17 cellular contexts compared by ENCODE assay signal in genomic region chr3:7407107-7407506, GRCh38.
A peak's percentile ranks its signal among the peaks of the same experiment; 100 is the strongest.
DNase-seq lines count a peak whose midpoint lies in the region; ATAC-seq and TF ChIP-seq lines count a peak whose summit lies in the region.
"Had no signal": no experiment of that assay in that cellular context is flagged by ENCODE, and none has a peak within 500 bp of the region (broad histone marks: within the 10 kb centered on the region; RNA-seq: fewer than 3 reads in every experiment).

No MANE protein-coding gene starts in this region.

- ATAC-seq in HG02588 (IDR thresholded peaks at IDR 0.05; ENCODE audit: unreplicated experiment) = no peak
- ATAC-seq in lower lobe of right lung = no peak
- ATAC-seq: SK-N-SH treated with all-trans-retinoic acid at 6 μM for 48 hours had no signal

- H3K9ac ChIP-seq in H9 (ENCODE audit: extremely low read depth, insufficient read length, low read length) = no peak overlapping the region
- H3K9ac ChIP-seq in endodermal cell (ENCODE audit: extremely low read depth, low read length, poor library complexity, severe bottlenecking) = no peak overlapping the region
- no peak overlapping the region for H3K9ac ChIP-seq in neural progenitor cell

- H3F3A ChIP-seq in neural progenitor cell (ENCODE audit: low read depth) = no peaks in the 10 kb centered on the region

- H4K8ac ChIP-seq in H9 (replicated peaks; ENCODE audit: insufficient read length, low read depth, low read length) = no peak overlapping the region

- H2AFZ ChIP-seq in H9 (ENCODE audit: low read length) (no peak overlapping the region), neural progenitor cell (replicated peaks) (no peak overlapping the region)

- H3K36me3 Mint-ChIP-seq in H9 (ENCODE audit: insufficient read depth in 1 of 3, low read depth in 3 of 3) (no peaks in the 10 kb centered on the region), endodermal cell (ENCODE audit: low read depth) (no peaks in the 10 kb centered on the region), neural progenitor cell (no peaks in the 10 kb centered on the region)
- no peaks in the 10 kb centered on the region for H3K36me3 Mint-ChIP-seq in CD4-positive, alpha-beta memory T cell

- no peaks in the 10 kb centered on the region for H3K36me3 ChIP-seq in endodermal cell (ENCODE audit: control insufficient read depth, insufficient read depth, low read length)
- no peaks in the 10 kb centered on the region for H3K36me3 ChIP-seq in neural progenitor cell
- H3K36me3 ChIP-seq in CD4-positive, alpha-beta memory T cell (ENCODE audit: insufficient read depth, low read length) = no peaks in the 10 kb centered on the region
- no peaks in the 10 kb centered on the region for H3K36me3 ChIP-seq in lower lobe of right lung
- H3K36me3 ChIP-seq: HAP-1 had no signal

- POLR2A ChIA-PET in CD4-positive, alpha-beta memory T cell (lab: Charles Lee; ENCODE audit: partially characterized antibody) = no interaction called here

- CTCF ChIA-PET in CD4-positive, alpha-beta memory T cell (lab: Charles Lee; ENCODE audit: partially characterized antibody) = no interaction called here

- H3K56ac ChIP-seq in H9 (ENCODE audit: insufficient read length, low read depth, low read length) = no peak overlapping the region

- no peak overlapping the region for H3K4me3 Mint-ChIP-seq in H9
- H3K4me3 Mint-ChIP-seq in endodermal cell = no peak overlapping the region
- H3K4me3 Mint-ChIP-seq in neural progenitor cell = no peak overlapping the region
- H3K4me3 Mint-ChIP-seq in CD4-positive, alpha-beta memory T cell = no peak overlapping the region

- no peak overlapping the region for H3K23ac ChIP-seq in H9 (ENCODE audit: insufficient read length, low read depth, low read length)

- H3K23me2 ChIP-seq in H9 (ENCODE audit: insufficient read length, low read depth, low read length, poor library complexity, severe bottlenecking) = no peaks in the 10 kb centered on the region

- H3K79me1 ChIP-seq in H9 (ENCODE audit: insufficient read depth, low read depth, low read length, poor library complexity, severe bottlenecking) = no peaks in the 10 kb centered on the region

- H3K4me1 ChIP-seq in H9 (ENCODE audit: insufficient read depth, low read length) = no peaks in the 10 kb centered on the region
- no peaks in the 10 kb centered on the region for H3K4me1 ChIP-seq in endodermal cell (ENCODE audit: control insufficient read depth, insufficient read depth, low read length)
- H3K4me1 ChIP-seq in neural progenitor cell = no peaks in the 10 kb centered on the region
- H3K4me1 ChIP-seq in CD4-positive, alpha-beta memory T cell (ENCODE audit: insufficient read depth, low read length) = no peaks in the 10 kb centered on the region
- H3K4me1 ChIP-seq in lower lobe of right lung = no peaks in the 10 kb centered on the region
- H3K4me1 ChIP-seq: HAP-1 had no signal

- H3K27me3 ChIP-seq in H9 (ENCODE audit: insufficient read depth, low read length) (no peaks in the 10 kb centered on the region), endodermal cell (ENCODE audit: control insufficient read depth, insufficient read depth, low read length, poor library complexity, severe bottlenecking) (no peaks in the 10 kb centered on the region), neural progenitor cell (no peaks in the 10 kb centered on the region), lower lobe of right lung (ENCODE audit: low read depth) (no peaks in the 10 kb centered on the region)
- no peaks in the 10 kb centered on the region for H3K27me3 ChIP-seq in CD4-positive, alpha-beta memory T cell (ENCODE audit: insufficient read depth, low read length)

- H4K91ac ChIP-seq in H9 (ENCODE audit: insufficient read length, low read depth, low read length) = no peak overlapping the region

- no peak overlapping the region for H2BK120ac ChIP-seq in H9 (ENCODE audit: low read depth, low read length, poor library complexity, severe bottlenecking)

- no peak overlapping the region for H3K18ac ChIP-seq in H9 (ENCODE audit: insufficient read length, low read depth, low read length)

- H2BK12ac ChIP-seq in H9 (ENCODE audit: insufficient read length, low read depth, low read length) = no peak overlapping the region

- H3K27ac Mint-ChIP-seq in H9 (no peak overlapping the region), endodermal cell (no peak overlapping the region), neural progenitor cell (no peak overlapping the region)
- no peak overlapping the region for H3K27ac Mint-ChIP-seq in CD4-positive, alpha-beta memory T cell

- H3K4me2 ChIP-seq in H9 (ENCODE audit: insufficient read depth, insufficient read length, low read length) (no peak overlapping the region), neural progenitor cell (no peak overlapping the region)

- no peaks in the 10 kb centered on the region for H3K4me1 Mint-ChIP-seq in H9
- no peaks in the 10 kb centered on the region for H3K4me1 Mint-ChIP-seq in endodermal cell
- H3K4me1 Mint-ChIP-seq in neural progenitor cell = no peaks in the 10 kb centered on the region
- no peaks in the 10 kb centered on the region for H3K4me1 Mint-ChIP-seq in CD4-positive, alpha-beta memory T cell

- H3K4me3 ChIP-seq in endodermal cell (ENCODE audit: low read length) (no peak overlapping the region), neural progenitor cell (no peak overlapping the region), lower lobe of right lung (no peak overlapping the region)
- H3K4me3 ChIP-seq in CD4-positive, alpha-beta memory T cell (ENCODE audit: low read length in 2 of 2) = no peak overlapping the region
- H3K4me3 ChIP-seq: HAP-1 had no signal

- H3K27ac ChIP-seq in H9 (ENCODE audit: insufficient read length, low read depth, low read length) (no peak overlapping the region), VCaP (no peak overlapping the region), endodermal cell (ENCODE audit: low read depth, low read length) (no peak overlapping the region), neural progenitor cell (no peak overlapping the region), lower lobe of right lung (no peak overlapping the region)
- no peak overlapping the region for H3K27ac ChIP-seq in CD4-positive, alpha-beta memory T cell (ENCODE audit: low read depth, low read length)

- no peak overlapping the region for H3T11ph ChIP-seq in H9 (ENCODE audit: low read length)

- no peak overlapping the region for H2BK20ac ChIP-seq in H9 (ENCODE audit: low read depth, low read length, poor library complexity, severe bottlenecking)

- H2BK15ac ChIP-seq in H9 (ENCODE audit: low read depth, low read length) = no peak overlapping the region

- no peak overlapping the region for H4K5ac ChIP-seq in H9 (ENCODE audit: insufficient read length, low read depth, low read length)

- H3K14ac ChIP-seq in H9 (ENCODE audit: insufficient read depth, low read length) = no peak overlapping the region

- no peak overlapping the region for H2AK5ac ChIP-seq in H9 (ENCODE audit: insufficient read length, low read length)

- H3K27me3 Mint-ChIP-seq in H9 (ENCODE audit: low read depth) = no peaks in the 10 kb centered on the region
- H3K27me3 Mint-ChIP-seq in endodermal cell (ENCODE audit: insufficient read depth) = no peaks in the 10 kb centered on the region
- no peaks in the 10 kb centered on the region for H3K27me3 Mint-ChIP-seq in neural progenitor cell (ENCODE audit: insufficient read depth, low read depth)
- no peaks in the 10 kb centered on the region for H3K27me3 Mint-ChIP-seq in CD4-positive, alpha-beta memory T cell

- no peaks in the 10 kb centered on the region for H3K9me3 Mint-ChIP-seq in H9
- no peaks in the 10 kb centered on the region for H3K9me3 Mint-ChIP-seq in endodermal cell
- no peaks in the 10 kb centered on the region for H3K9me3 Mint-ChIP-seq in neural progenitor cell
- peaks cover 0 to 2% (median 0%) of the 10 kb centered on the region in 8 donors for H3K9me3 Mint-ChIP-seq in CD4-positive, alpha-beta memory T cell

- H3K79me2 ChIP-seq in H9 (ENCODE audit: insufficient read depth, low read length) (no peaks in the 10 kb centered on the region), neural progenitor cell (ENCODE audit: low read depth) (no peaks in the 10 kb centered on the region)

- H4K20me1 ChIP-seq in H9 (ENCODE audit: control insufficient read depth, insufficient read depth, insufficient read length) (no peaks in the 10 kb centered on the region), neural progenitor cell (ENCODE audit: low read depth) (no peaks in the 10 kb centered on the region)

- H2BK5ac ChIP-seq in H9 (ENCODE audit: insufficient read length, low read length) = no peak overlapping the region

- TF ChIP-seq CTCF in H9 (conservative IDR thresholded peaks at IDR 0.05) = peak; percentile 53
- TF ChIP-seq CTCF in VCaP (conservative IDR thresholded peaks at IDR 0.05) = peak; percentile 21; the same call in 1 of the 2 replicates
- TF ChIP-seq CTCF in endodermal cell (conservative IDR thresholded peaks at IDR 0.05) = peak; percentile 73
- TF ChIP-seq CTCF in neural progenitor cell (IDR thresholded peaks at IDR 0.05) = peak; percentile 19
- no peak for TF ChIP-seq CTCF in lower lobe of right lung (IDR thresholded peaks at IDR 0.05)

- no peak overlapping the region for H3K4ac ChIP-seq in H9 (ENCODE audit: low read depth, low read length)

- no CpG with 5 or more reads among the region's 4 CpGs for WGBS in H9 (ENCODE audit: extremely low coverage, insufficient read length, low lambda C conversion rate)
- WGBS in endodermal cell (ENCODE audit: insufficient coverage in 1 of 2, insufficient read length in 1 of 2), 2 experiments = 96 to 100% methylated on average over 1 to 3 of the region's 4 CpGs

- DNase-seq in H9 = no peak
- DNase-seq in endodermal cell = no peak
- no peak for DNase-seq in neural progenitor cell (ENCODE audit: low spot score)
- no peak for DNase-seq in CD4-positive, alpha-beta memory T cell
- no peak for DNase-seq in lower lobe of right lung
- DNase-seq: C1 segment of cervical spinal cord, GF-D8, NCI-H1105 treated with DMSO at 0.1 percent for 48 hours, NCI-H1694, NCI-H2081 treated with DMSO at 0.1 percent for 48 hours, NCI-H446 treated with DMSO at 0.1 percent for 48 hours, NCI-H69, SHP77 treated with DMSO at 0.1 percent for 48 hours had no signal

- H3K9me3 ChIP-seq in H9 (ENCODE audit: control insufficient read depth, low read depth, low read length) (no peaks in the 10 kb centered on the region), endodermal cell (ENCODE audit: control insufficient read depth, low read length) (no peaks in the 10 kb centered on the region), neural progenitor cell (ENCODE audit: low read depth) (no peaks in the 10 kb centered on the region), lower lobe of right lung (no peaks in the 10 kb centered on the region)
- H3K9me3 ChIP-seq in CD4-positive, alpha-beta memory T cell (ENCODE audit: control insufficient read depth in 1 of 2, low read length in 2 of 2) = no peaks in the 10 kb centered on the region
- H3K9me3 ChIP-seq: HAP-1 had no signal

- intact Hi-C loops in CD4-positive, alpha-beta memory T cell (cut with micrococcal nuclease) = no loop called here
- intact Hi-C loops in lower lobe of right lung (cut with DNase I) = no loop called here
